In the genomic region with DNA sequence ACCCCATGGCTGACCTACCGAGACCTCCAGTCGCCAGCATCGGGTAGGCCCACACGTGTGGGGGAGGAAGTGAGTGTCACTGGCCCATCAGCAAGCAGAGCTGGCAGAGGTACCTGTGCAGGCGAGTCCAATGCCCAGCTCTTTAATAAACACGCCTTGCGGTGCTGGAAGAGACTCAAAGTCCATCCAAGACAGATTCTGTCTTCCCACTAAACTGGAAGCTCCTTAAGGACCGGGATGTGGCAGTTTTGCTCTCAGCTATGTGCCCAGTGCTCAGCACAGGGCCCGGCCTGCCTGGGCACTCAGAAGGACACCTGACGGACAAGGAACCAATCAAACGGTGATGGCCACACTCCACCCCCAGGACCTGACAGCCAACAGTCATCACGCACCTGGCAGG, we compare ENCODE assay signal across 29 cellular contexts.
A peak's percentile ranks its signal among the peaks of the same experiment; 100 is the strongest.
DNase-seq lines count a peak whose midpoint lies in the region; ATAC-seq and TF ChIP-seq lines count a peak whose summit lies in the region.
"Had no signal": no experiment of that assay in that cellular context is flagged by ENCODE, and none has a peak within 500 bp of the region (broad histone marks: within the 10 kb centered on the region; RNA-seq: fewer than 3 reads in every experiment).

No MANE protein-coding gene starts in this region.

- no peak overlapping the region for H3K23ac ChIP-seq in H9 (ENCODE audit: insufficient read length, low read depth, low read length)

- H3K9ac ChIP-seq in H9 (ENCODE audit: extremely low read depth, insufficient read length, low read length) = no peak overlapping the region

- H3K9me3 ChIP-seq in H9 (ENCODE audit: control insufficient read depth, low read depth, low read length) (no peaks in the 10 kb centered on the region), mucosa of descending colon (no peaks in the 10 kb centered on the region)

- no peak overlapping the region for H3T11ph ChIP-seq in H9 (ENCODE audit: low read length)

- H3K18ac ChIP-seq in H9 (ENCODE audit: insufficient read length, low read depth, low read length) = no peak overlapping the region

- ATAC-seq in mucosa of descending colon = peak; percentile 30
- ATAC-seq in HG03432 (IDR thresholded peaks at IDR 0.05; ENCODE audit: unreplicated experiment) = no peak
- ATAC-seq: activated CD8-positive, alpha-beta T cell treated with anti-CD3 and anti-CD28 coated beads, Interleukin-2, amount 10 ng/mL, durations not matched to agents 7 days and 5 days; activated T-helper 17 cell treated with anti-CD3 and anti-CD28 coated beads, Interleukin-2, amount 50 U/mL, for 72 hours; sciatic nerve had no signal

- H3K14ac ChIP-seq in H9 (ENCODE audit: insufficient read depth, low read length) = no peak overlapping the region

- H3K56ac ChIP-seq in H9 (ENCODE audit: insufficient read length, low read depth, low read length) = no peak overlapping the region

- peaks cover 7% of the 10 kb centered on the region for H3K4me1 ChIP-seq in H9 (ENCODE audit: insufficient read depth, low read length)
- H3K4me1 ChIP-seq in mucosa of descending colon (ENCODE audit: low read depth) = peaks cover 89% of the 10 kb centered on the region

- no peak overlapping the region for H2BK15ac ChIP-seq in H9 (ENCODE audit: low read depth, low read length)

- H4K5ac ChIP-seq in H9 (ENCODE audit: insufficient read length, low read depth, low read length) = no peak overlapping the region

- H4K8ac ChIP-seq in H9 (replicated peaks; ENCODE audit: insufficient read length, low read depth, low read length) = no peak overlapping the region

- no peak for TF ChIP-seq CTCF in H9 (conservative IDR thresholded peaks at IDR 0.05)
- no peak for TF ChIP-seq CTCF in mucosa of descending colon (IDR thresholded peaks at IDR 0.05)

- no peak overlapping the region for H3K4me3 Mint-ChIP-seq in H9
- H3K4me3 Mint-ChIP-seq in dendritic cell treated with granulocyte-macrophage colony-stimulating factor and Interleukin-4, amounts not matched to agents 40 ng/mL and 50 ng/mL, for 4 days = no peak overlapping the region
- H3K4me3 Mint-ChIP-seq: activated CD8-positive, alpha-beta T cell treated with anti-CD3 and anti-CD28 coated beads, Interleukin-2, amount 10 ng/mL, durations not matched to agents 7 days and 5 days; activated T-helper 17 cell treated with anti-CD3 and anti-CD28 coated beads, Interleukin-2, amount 50 U/mL, for 72 hours; CD4-positive, alpha-beta T cell; immature natural killer cell had no signal

- peak overlapping the region; percentile 95 to 99 (median 96); a peak in 5 of 7 replicates for H3K27ac Mint-ChIP-seq in H9
- H3K27ac Mint-ChIP-seq in dendritic cell treated with granulocyte-macrophage colony-stimulating factor and Interleukin-4, amounts not matched to agents 40 ng/mL and 50 ng/mL, for 4 days = peak overlapping the region; percentile 22
- H3K27ac Mint-ChIP-seq: activated CD8-positive, alpha-beta T cell treated with anti-CD3 and anti-CD28 coated beads, Interleukin-2, amount 10 ng/mL, durations not matched to agents 7 days and 5 days; activated T-helper 17 cell treated with anti-CD3 and anti-CD28 coated beads, Interleukin-2, amount 50 U/mL, for 72 hours; CD4-positive, alpha-beta T cell; immature natural killer cell had no signal

- no peak overlapping the region for H2BK120ac ChIP-seq in H9 (ENCODE audit: low read depth, low read length, poor library complexity, severe bottlenecking)

- H3K27me3 Mint-ChIP-seq in H9 (ENCODE audit: low read depth) = no peaks in the 10 kb centered on the region; the same call in none of the 2 replicates
- no peaks in the 10 kb centered on the region for H3K27me3 Mint-ChIP-seq in dendritic cell treated with granulocyte-macrophage colony-stimulating factor and Interleukin-4, amounts not matched to agents 40 ng/mL and 50 ng/mL, for 4 days
- H3K27me3 Mint-ChIP-seq: activated T-helper 17 cell treated with anti-CD3 and anti-CD28 coated beads, Interleukin-2, amount 50 U/mL, for 72 hours; CD4-positive, alpha-beta T cell had no signal

- H3K4me2 ChIP-seq in H9 (ENCODE audit: insufficient read depth, insufficient read length, low read length) = no peak overlapping the region

- WGBS in H9 (ENCODE audit: extremely low coverage, insufficient read length, low lambda C conversion rate) = no CpG with 5 or more reads among the region's 12 CpGs

- no peak overlapping the region for H3K4me3 ChIP-seq in mucosa of descending colon
- H3K4me3 ChIP-seq: dorsolateral prefrontal cortex had no signal

- no peak overlapping the region for H3K4ac ChIP-seq in H9 (ENCODE audit: low read depth, low read length)

- peaks cover 4% of the 10 kb centered on the region for H3K79me1 ChIP-seq in H9 (ENCODE audit: insufficient read depth, low read depth, low read length, poor library complexity, severe bottlenecking)

- H2AK5ac ChIP-seq in H9 (ENCODE audit: insufficient read length, low read length) = no peak overlapping the region

- H3K23me2 ChIP-seq in H9 (ENCODE audit: insufficient read length, low read depth, low read length, poor library complexity, severe bottlenecking) = no peaks in the 10 kb centered on the region

- peaks cover 19 to 23% (median 20%) of the 10 kb centered on the region in 3 experiments; a peak in 6 of 7 replicates for H3K36me3 Mint-ChIP-seq in H9 (ENCODE audit: insufficient read depth in 1 of 3, low read depth in 3 of 3)
- H3K36me3 Mint-ChIP-seq in dendritic cell treated with granulocyte-macrophage colony-stimulating factor and Interleukin-4, amounts not matched to agents 40 ng/mL and 50 ng/mL, for 4 days (ENCODE audit: low read depth) = peaks cover 73% of the 10 kb centered on the region

- H3K27me3 ChIP-seq in H9 (ENCODE audit: insufficient read depth, low read length) = no peaks in the 10 kb centered on the region
- H3K27me3 ChIP-seq: brain microvascular endothelial cell, dorsolateral prefrontal cortex had no signal

- no peak overlapping the region for H2BK5ac ChIP-seq in H9 (ENCODE audit: insufficient read length, low read length)

- no peaks in the 10 kb centered on the region; a peak in 1 of 5 replicates for H3K9me3 Mint-ChIP-seq in H9
- H3K9me3 Mint-ChIP-seq in dendritic cell treated with granulocyte-macrophage colony-stimulating factor and Interleukin-4, amounts not matched to agents 40 ng/mL and 50 ng/mL, for 4 days = no peaks in the 10 kb centered on the region
- H3K9me3 Mint-ChIP-seq: activated T-helper 17 cell treated with anti-CD3 and anti-CD28 coated beads, Interleukin-2, amount 50 U/mL, for 72 hours; CD4-positive, alpha-beta T cell; immature natural killer cell had no signal

- H3K27ac ChIP-seq in H9 (ENCODE audit: insufficient read length, low read depth, low read length) (no peak overlapping the region), substantia nigra (ENCODE audit: low read depth, low read length, poor library complexity, severe bottlenecking) (peak overlapping the region; percentile 41)
- H3K27ac ChIP-seq: brain microvascular endothelial cell, VCaP had no signal

- no peaks in the 10 kb centered on the region for H3K36me3 ChIP-seq in mucosa of descending colon (ENCODE audit: low read depth)
- H3K36me3 ChIP-seq: brain microvascular endothelial cell had no signal

- no peak overlapping the region for H4K91ac ChIP-seq in H9 (ENCODE audit: insufficient read length, low read depth, low read length)

- peaks cover 68 to 74% of the 10 kb centered on the region in 2 experiments for H3K4me1 Mint-ChIP-seq in H9
- peaks cover 74% of the 10 kb centered on the region for H3K4me1 Mint-ChIP-seq in dendritic cell treated with granulocyte-macrophage colony-stimulating factor and Interleukin-4, amounts not matched to agents 40 ng/mL and 50 ng/mL, for 4 days (ENCODE audit: low read depth)

- intact Hi-C loops in dendritic cell treated with granulocyte-macrophage colony-stimulating factor and Interleukin-4, amounts not matched to agents 40 ng/mL and 50 ng/mL, for 4 days (cut with micrococcal nuclease) = no loop called here
- intact Hi-C loops in mucosa of descending colon (cut with DNase I, micrococcal nuclease) = no loop called here

- no peak overlapping the region for H2BK20ac ChIP-seq in H9 (ENCODE audit: low read depth, low read length, poor library complexity, severe bottlenecking)

- no peaks in the 10 kb centered on the region for H4K20me1 ChIP-seq in H9 (ENCODE audit: control insufficient read depth, insufficient read depth, insufficient read length)

- peaks cover 3% of the 10 kb centered on the region; the same call in 1 of the 2 replicates for H3K79me2 ChIP-seq in H9 (ENCODE audit: insufficient read depth, low read length)

- H2BK12ac ChIP-seq in H9 (ENCODE audit: insufficient read length, low read depth, low read length) = no peak overlapping the region

- DNase-seq in H9 = no peak
- peak; percentile 66 to 70 (median 67) for DNase-seq in mucosa of descending colon
- DNase-seq in substantia nigra (lab: John Stamatoyannopoulos, UW) = peak in 1 of 49 donors; percentile 21
- DNase-seq in NCI-H526 treated with DMSO at 0.1 percent for 48 hours (lab: John Stamatoyannopoulos, UW) = no peak
- DNase-seq in stimulated activated CD4-positive, alpha-beta T cell treated with anti-CD3 and anti-CD28 coated beads, Interleukin-2, amount 100 ng/mL, for 24 hours = no peak
- DNase-seq: activated CD4-positive, alpha-beta T cell treated with anti-CD3 and anti-CD28 coated beads for 4 hours; activated CD8-positive, alpha-beta T cell treated with anti-CD3 and anti-CD28 coated beads, Interleukin-2, amount 10 ng/mL, durations not matched to agents 7 days and 5 days; activated naive CD4-positive, alpha-beta T cell treated with anti-CD3 and anti-CD28 coated beads, Interleukin-2, amount 50 U/mL, for 16 hours; AML-193; amniotic stem cell; brain microvascular endothelial cell; CD4-positive, alpha-beta T cell; cerebellar nuclear complex; DMS153; dorsolateral prefrontal cortex; immature natural killer cell; Karpas-422; left cardiac atrium; NCI-H1417; NCI-H2029 treated with DMSO at 0.1 percent for 48 hours; NCI-H2227 treated with DMSO at 0.1 percent for 48 hours; posterior cingulate gyrus; stimulated activated CD4-positive, alpha-beta T cell treated with anti-CD3 and anti-CD28 coated beads, Interleukin-4, amount 100 ng/mL, for 4 hours; T-helper 9 cell had no signal

- H2AFZ ChIP-seq in H9 (ENCODE audit: low read length) = no peak overlapping the region

Comparison
In these comparisons a context has a peak if more than half of its experiments do, and no peak if none do; other contexts are left out.
1. DNase-seq: peak in mucosa of descending colon (3 of 3); none in H9 (single experiment), NCI-H526 treated with DMSO at 0.1 percent for 48 hours (single experiment) and stimulated activated CD4-positive, alpha-beta T cell treated with anti-CD3 and anti-CD28 coated beads, Interleukin-2, amount 100 ng/mL, for 24 hours (0 of 2).